ENCODE assay signal across 8 cellular contexts in genomic region chr1:26887125-26887524, GRCh38. TPM values are rescaled to one million over a fixed set of nuclear protein-coding genes. Genes with fewer than 3 reads are reported as not detected.
DNase-seq lines count a peak whose midpoint lies in the region; ATAC-seq and TF ChIP-seq lines count a peak whose summit lies in the region.

No MANE protein-coding gene starts in this region.

- H3K4me1 ChIP-seq in A673 (ENCODE audit: insufficient read depth, low read length, poor library complexity, severe bottlenecking) = peaks cover 9% of the 10 kb centered on the region
- H3K4me1 ChIP-seq in gastroesophageal sphincter = peaks cover 3 to 35% (median 17%) of the 10 kb centered on the region in 3 donors

- POLR2A ChIA-PET in A673 (lab: Charles Lee; ENCODE audit: low non-redundant PET) = no interaction called here
- POLR2A ChIA-PET in T-cell (lab: Charles Lee) = interaction anchor here (0.6 to 1.0 kb wide), 4 partner anchors 11 to 276 kb away, joined by 3 to 11 read pairs (median 4); partner anchors contain the start of gene GPATCH3 (in 1 of the 2)

- peak overlapping the region in 2 of 3 donors; percentile 25 to 49 for H3K4me3 Mint-ChIP-seq in T-cell

- TF ChIP-seq CTCF in A673 (conservative IDR thresholded peaks at IDR 0.05; ENCODE audit: low read depth, low read length) = peak; percentile 50
- peak; percentile 57 for TF ChIP-seq CTCF in GM06990 (IDR thresholded peaks at IDR 0.05; ENCODE audit: insufficient read depth, low read length, poor library complexity, severe bottlenecking)
- peak in 3 of 4 experiments; percentile 21 to 37 (median 31) for TF ChIP-seq CTCF in gastroesophageal sphincter (IDR thresholded peaks at IDR 0.05)

- no peaks in the 10 kb centered on the region for H3K27me3 Mint-ChIP-seq in T-cell

- TF ChIP-seq POLR2A in gastroesophageal sphincter (IDR thresholded peaks at IDR 0.05) = no peak

- no peaks in the 10 kb centered on the region for H3K27me3 ChIP-seq in A673 (replicated peaks; ENCODE audit: insufficient read depth, low read depth, low read length, poor library complexity)
- no peaks in the 10 kb centered on the region for H3K27me3 ChIP-seq in GM06990 (replicated peaks; ENCODE audit: control insufficient read depth, insufficient read depth, low read length)
- no peaks in the 10 kb centered on the region for H3K27me3 ChIP-seq in gastroesophageal sphincter

- H3K4me3 ChIP-seq in A673 (ENCODE audit: low read depth, low read length, poor library complexity, severe bottlenecking) (no peak overlapping the region), GM06990 (replicated peaks; ENCODE audit: low read depth, low read length) (no peak overlapping the region), gastroesophageal sphincter (no peak overlapping the region)

- CTCF ChIA-PET in A673 (lab: Charles Lee) = interaction anchor here (0.7 to 1.3 kb wide), 3 partner anchors 10 to 671 kb away, joined by 3 to 6 read pairs (median 3); no protein-coding TSS in a partner anchor
- CTCF ChIA-PET in T-cell (lab: Charles Lee) = interaction anchor here (0.5 to 2.1 kb wide), 5 partner anchors 13 to 397 kb away, joined by 3 to 11 read pairs (median 6); partner anchors contain the start of gene GPATCH3 (in 1 of the 2)

- H3K36me3 Mint-ChIP-seq in T-cell = peaks cover 47% of the 10 kb centered on the region

- intact Hi-C loops in A673 (cut with micrococcal nuclease; ENCODE audit: unreplicated experiment) = no loop called here

- peak overlapping the region in 1 of 2 donors; percentile 23 for H3K27ac Mint-ChIP-seq in T-cell

- no peak for TF ChIP-seq EP300 in gastroesophageal sphincter (IDR thresholded peaks at IDR 0.05)

- no TSS peak for BruUV-seq in A673 (replicated peaks; lab: Mats Ljungman, UMichigan)

- WGBS in gastroesophageal sphincter (ENCODE audit: low coverage in 1 of 2), 2 donors = 64 to 80% methylated on average over 1 of the region's 1 CpG

- H3K9me3 ChIP-seq in A673 (ENCODE audit: low read depth, low read length, poor library complexity, severe bottlenecking) (no peaks in the 10 kb centered on the region), gastroesophageal sphincter (no peaks in the 10 kb centered on the region)

- H3K36me3 ChIP-seq in A673 (ENCODE audit: insufficient read depth, low read length, poor library complexity, severe bottlenecking) (peaks cover 57% of the 10 kb centered on the region), GM06990 (ENCODE audit: control insufficient read depth, insufficient read depth, low read length) (peaks cover 26% of the 10 kb centered on the region), gastroesophageal sphincter (peaks cover 0 to 82% of the 10 kb centered on the region in 2 donors)

- ATAC-seq in T-cell (replicated peaks in 1 of 4) = no peak
- ATAC-seq in gastroesophageal sphincter = no peak
- ATAC-seq in GM21390 (IDR thresholded peaks at IDR 0.05; ENCODE audit: unreplicated experiment) = no peak

- no peak overlapping the region for H3K27ac ChIP-seq in A673 (ENCODE audit: low read depth, low read length, poor library complexity, severe bottlenecking)
- no peak overlapping the region for H3K27ac ChIP-seq in gastroesophageal sphincter

- no peaks in the 10 kb centered on the region for H3K9me3 Mint-ChIP-seq in T-cell

- peaks cover 26 to 37% (median 37%) of the 10 kb centered on the region in 3 donors for H3K4me1 Mint-ChIP-seq in T-cell

- DNase-seq in A673 (ENCODE audit: low spot score) (peak; percentile 48), GM06990 (ENCODE audit: extremely low read depth, insufficient read length) (no peak), T-cell (peak in 1 of 34 experiments; percentile 19), cortex of kidney (lab: John Stamatoyannopoulos, UW) (no peak), NCI-H510A treated with DMSO at 0.1 percent for 48 hours (lab: John Stamatoyannopoulos, UW) (no peak), NOMO-1 treated with DMSO at 0.1 percent for 48 hours (lab: John Stamatoyannopoulos, UW; ENCODE audit: unreplicated experiment) (no peak)

RNA-seq across cellular contexts. Expression of gene GPN2, which starts 3.0 kb away (rescaled TPM):
- 40.8 and 41.4 TPM in 2 replicates for total RNA-seq in A673 (2021)
- total RNA-seq in T-cell = 10 to 100 TPM; 30.8 to 35.7 (median 32.7) TPM
- 10 to 100 TPM; 10.4 to 17.3 (median 12.8) TPM for total RNA-seq in gastroesophageal sphincter

RNA-seq across cellular contexts. Expression of gene GPATCH3, which starts 13.1 kb away (rescaled TPM):
- total RNA-seq in A673 (2021) (17.5 and 19.5 TPM in 2 replicates), T-cell (10 to 100 TPM; 23.6 to 28.6 (median 27.6) TPM), gastroesophageal sphincter (10 to 100 TPM in 3 of 4 donors, 1 to 10 TPM in 1; 5.1 to 21.6 (median 14.4) TPM)

RNA-seq across cellular contexts. Expression of gene SFN, which starts 24.2 kb away (rescaled TPM):
- total RNA-seq in A673 (2021) (0.24 TPM in 1 of 2 replicates, not detected in the other), T-cell (1 to 10 TPM in 4 of 5 donors, under 1 TPM in 1; 0.28 to 1.7 (median 1.6) TPM), gastroesophageal sphincter (10 to 100 TPM in 2 of 4 donors, 1 to 10 TPM in 1, under 1 TPM in 1; 0.81 to 51.6 (median 6.9) TPM)

RNA-seq across cellular contexts. Expression of gene NR0B2, which starts 26.6 kb away (rescaled TPM):
- total RNA-seq in A673 (2021) (not detected in 2 replicates), T-cell (not detected), gastroesophageal sphincter (not detected)

RNA-seq across cellular contexts. Expression of gene NUDC, which starts 34.4 kb away (rescaled TPM):
- total RNA-seq in A673 (2021) (172 and 187 TPM in 2 replicates), T-cell (10 to 100 TPM; 39.1 to 45.7 (median 43.2) TPM), gastroesophageal sphincter (10 to 100 TPM; 64.8 to 94.5 (median 68.1) TPM)
